In the genomic region with DNA sequence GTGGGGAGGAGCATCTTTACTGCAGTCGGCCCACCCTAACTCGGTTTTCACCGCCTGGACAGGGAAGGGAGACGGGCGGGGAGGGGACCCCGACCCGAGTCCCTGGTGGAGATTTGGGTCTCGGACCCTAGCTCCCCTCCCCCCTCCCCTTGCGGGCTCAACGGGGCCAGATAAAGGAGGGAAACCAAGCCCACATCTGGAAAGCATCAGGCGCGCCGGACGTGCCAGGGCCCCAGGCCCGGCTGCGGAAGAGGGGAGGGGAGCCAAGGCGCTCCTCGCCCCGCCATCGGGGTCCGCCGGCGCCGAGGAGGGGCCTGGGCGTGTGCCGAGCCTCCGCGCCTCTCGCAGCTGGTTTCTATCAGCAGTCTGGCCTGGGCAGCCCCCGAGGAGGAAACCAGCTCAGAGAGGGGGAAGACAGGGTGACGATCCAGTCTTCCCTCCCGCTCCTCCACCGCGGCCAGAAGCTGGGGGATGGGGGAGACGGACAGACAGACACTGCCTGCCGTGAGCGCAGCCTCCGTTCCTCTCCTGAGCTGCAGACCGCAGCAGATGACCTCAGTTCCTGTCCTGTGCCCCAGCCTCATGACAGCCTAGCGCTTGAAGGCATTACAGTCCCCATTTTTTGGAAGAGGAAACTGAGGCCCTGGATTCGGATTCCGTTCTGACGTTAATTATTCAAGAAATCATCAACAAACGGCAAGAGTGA, we compare ENCODE assay signal across 8 cellular contexts. TPM values are rescaled to one million over a fixed set of nuclear protein-coding genes. Genes with fewer than 3 reads are reported as not detected.
DNase-seq lines count a peak whose midpoint lies in the region; ATAC-seq and TF ChIP-seq lines count a peak whose summit lies in the region.

No MANE protein-coding gene starts in this region.

- DNase-seq in COLO668 (lab: John Stamatoyannopoulos, UW; ENCODE audit: unreplicated experiment), result peak; percentile 10
- DNase-seq in activated CD4-positive, alpha-beta memory T cell treated with anti-CD3 and anti-CD28 coated beads for 36 hours, result peak; percentile 70
- peak; percentile 72 to 94 (median 91) for DNase-seq in right cardiac atrium
- DNase-seq in sigmoid colon, result peak; percentile 92
- no peak for DNase-seq in Ammon's horn (ENCODE audit: low spot score)
- DNase-seq in NCI-H1930 (lab: John Stamatoyannopoulos, UW), result no peak

- H3K36me3 Mint-ChIP-seq in activated CD4-positive, alpha-beta memory T cell treated with anti-CD3 and anti-CD28 coated beads for 36 hours, result no peaks in the 10 kb centered on the region

- H3K27me3 ChIP-seq in right cardiac atrium (ENCODE audit: control insufficient read depth, insufficient read depth), result no peaks in the 10 kb centered on the region
- no peaks in the 10 kb centered on the region for H3K27me3 ChIP-seq in sigmoid colon

- CTCF ChIA-PET in activated CD4-positive, alpha-beta memory T cell treated with anti-CD3 and anti-CD28 coated beads for 36 hours (lab: Charles Lee), result no interaction called here

- no peak overlapping the region for H3K27ac Mint-ChIP-seq in activated CD4-positive, alpha-beta memory T cell treated with anti-CD3 and anti-CD28 coated beads for 36 hours

- H3K27me3 Mint-ChIP-seq in activated CD4-positive, alpha-beta memory T cell treated with anti-CD3 and anti-CD28 coated beads for 36 hours, result peaks cover 3% of the 10 kb centered on the region

- intact Hi-C loops in activated CD4-positive, alpha-beta memory T cell treated with anti-CD3 and anti-CD28 coated beads for 36 hours (cut with micrococcal nuclease), result no loop called here
- intact Hi-C loops in right cardiac atrium (cut with DNase I), result no loop called here
- intact Hi-C loops in sigmoid colon (cut with DNase I), result no loop called here

- no peak for TF ChIP-seq POLR2A in sigmoid colon (IDR thresholded peaks at IDR 0.05)

- no peak for TF ChIP-seq CTCF in sigmoid colon (IDR thresholded peaks at IDR 0.05)

- H3K9me3 ChIP-seq in right cardiac atrium (ENCODE audit: control insufficient read depth, low read length), result no peaks in the 10 kb centered on the region
- H3K9me3 ChIP-seq in sigmoid colon, result no peaks in the 10 kb centered on the region

- H3K4me1 ChIP-seq in right cardiac atrium (ENCODE audit: control insufficient read depth, insufficient read depth, low read length), result peaks cover 3% of the 10 kb centered on the region
- H3K4me1 ChIP-seq in sigmoid colon, result peaks cover 0 to 41% (median 34%) of the 10 kb centered on the region in 4 donors

- TF ChIP-seq EP300 in sigmoid colon (IDR thresholded peaks at IDR 0.05), result peak in 1 of 4 donors; percentile 2

- peaks cover 8% of the 10 kb centered on the region for H3K4me1 Mint-ChIP-seq in activated CD4-positive, alpha-beta memory T cell treated with anti-CD3 and anti-CD28 coated beads for 36 hours (ENCODE audit: low read depth)

- ATAC-seq in HG03432 (IDR thresholded peaks at IDR 0.05; ENCODE audit: unreplicated experiment) (peak; percentile 9), right cardiac atrium (peak; percentile 46 to 70), GM21528 (IDR thresholded peaks at IDR 0.05; ENCODE audit: low FRiP score, unreplicated experiment) (no peak)

- H3K4me3 ChIP-seq in right cardiac atrium (ENCODE audit: low read length) (peak overlapping the region; percentile 35), sigmoid colon (peak overlapping the region; percentile 43 to 60 (median 50))

- POLR2A ChIA-PET in activated CD4-positive, alpha-beta memory T cell treated with anti-CD3 and anti-CD28 coated beads for 36 hours (lab: Charles Lee), result interaction anchor here (1.0 to 1.3 kb wide), 4 partner anchors 8 to 75 kb away, joined by 3 to 6 read pairs (median 4); partner anchors contain the start of gene DACT3

- no peak overlapping the region for H3K4me3 Mint-ChIP-seq in activated CD4-positive, alpha-beta memory T cell treated with anti-CD3 and anti-CD28 coated beads for 36 hours

- H3K36me3 ChIP-seq in sigmoid colon, result no peaks in the 10 kb centered on the region

- H3K27ac ChIP-seq in right cardiac atrium (ENCODE audit: low read length) (peak overlapping the region; percentile 14), sigmoid colon (peak overlapping the region; percentile 84 to 94 (median 90))

- H3K9me3 Mint-ChIP-seq in activated CD4-positive, alpha-beta memory T cell treated with anti-CD3 and anti-CD28 coated beads for 36 hours, result no peaks in the 10 kb centered on the region

- 1% methylated on average over 44 of the region's 44 CpGs for WGBS in right cardiac atrium
- WGBS in sigmoid colon, 2 donors, result 1 to 3% methylated on average over 44 of the region's 44 CpGs

RNA-seq across cellular contexts. Expression of gene GNG8, which starts 3.5 kb away (rescaled TPM):
- total RNA-seq in activated CD4-positive, alpha-beta memory T cell treated with anti-CD3 and anti-CD28 coated beads for 36 hours, result 1 to 10 TPM; 9.5 TPM
- total RNA-seq in right cardiac atrium (1 to 10 TPM; 3.0 to 7.4 (median 4.7) TPM), sigmoid colon (not detected)
- polyA plus RNA-seq in right cardiac atrium (not detected), sigmoid colon (not detected)

RNA-seq across cellular contexts. Expression of gene PTGIR, which starts 14.6 kb away (rescaled TPM):
- total RNA-seq in activated CD4-positive, alpha-beta memory T cell treated with anti-CD3 and anti-CD28 coated beads for 36 hours, result 10 to 100 TPM; 22.6 to 24.6 TPM
- total RNA-seq in right cardiac atrium, result 10 to 100 TPM in 2 of 4 donors, 1 to 10 TPM in 2; 7.6 to 13.5 (median 9.5) TPM
- 6.7 TPM for polyA plus RNA-seq in right cardiac atrium
- 1 to 10 TPM; 2.0 to 5.8 (median 3.5) TPM for total RNA-seq in sigmoid colon
- 1 to 10 TPM in 1 of 3 donors, under 1 TPM in 1, not detected in 1; 0.60 to 4.4 TPM for polyA plus RNA-seq in sigmoid colon

RNA-seq across cellular contexts. Expression of gene DACT3, which starts 21.5 kb away (rescaled TPM):
- 1 to 10 TPM; 2.8 to 3.0 TPM for total RNA-seq in activated CD4-positive, alpha-beta memory T cell treated with anti-CD3 and anti-CD28 coated beads for 36 hours
- total RNA-seq in right cardiac atrium (10 to 100 TPM; 24.6 to 46.5 (median 37.2) TPM), sigmoid colon (10 to 100 TPM; 23.7 to 87.2 (median 48.6) TPM)
- polyA plus RNA-seq in right cardiac atrium (28.3 TPM), sigmoid colon (1 to 10 TPM in 2 of 3 donors, under 1 TPM in 1; 0.46 to 2.9 (median 1.8) TPM)

RNA-seq across cellular contexts. Expression of gene CALM3, which starts 38.4 kb away (rescaled TPM):
- 100 to 1,000 TPM; 410 to 425 TPM for total RNA-seq in activated CD4-positive, alpha-beta memory T cell treated with anti-CD3 and anti-CD28 coated beads for 36 hours
- total RNA-seq in right cardiac atrium (100 to 1,000 TPM; 232 to 357 (median 343) TPM), sigmoid colon (100 to 1,000 TPM; 127 to 183 (median 159) TPM)
- polyA plus RNA-seq in right cardiac atrium (365 TPM), sigmoid colon (100 to 1,000 TPM; 210 to 375 (median 281) TPM)

Comparison
In these comparisons a context has a peak if more than half of its experiments do, and no peak if none do; other contexts are left out.
1. DNase-seq: peak in COLO668 (single experiment), activated CD4-positive, alpha-beta memory T cell treated with anti-CD3 and anti-CD28 coated beads for 36 hours (single experiment), right cardiac atrium (3 of 3) and sigmoid colon (single experiment); none in Ammon's horn (single experiment) and NCI-H1930 (0 of 2).
2. RNA of gene GNG8, which starts 3.5 kb away (total RNA-seq): 9.5 TPM in activated CD4-positive, alpha-beta memory T cell treated with anti-CD3 and anti-CD28 coated beads for 36 hours and 3.0 to 7.4 TPM in right cardiac atrium; not detected in sigmoid colon; every median in the first group is over 4 times any median in the second.
3. RNA of gene DACT3, which starts 21.5 kb away (total RNA-seq): 23.7 to 87.2 TPM in sigmoid colon and 24.6 to 46.5 TPM in right cardiac atrium; 2.8 to 3.0 TPM in activated CD4-positive, alpha-beta memory T cell treated with anti-CD3 and anti-CD28 coated beads for 36 hours; every median in the first group is over 4 times any median in the second.